Comparison of ENCODE assay signal across 20 cellular contexts in the genomic region with DNA sequence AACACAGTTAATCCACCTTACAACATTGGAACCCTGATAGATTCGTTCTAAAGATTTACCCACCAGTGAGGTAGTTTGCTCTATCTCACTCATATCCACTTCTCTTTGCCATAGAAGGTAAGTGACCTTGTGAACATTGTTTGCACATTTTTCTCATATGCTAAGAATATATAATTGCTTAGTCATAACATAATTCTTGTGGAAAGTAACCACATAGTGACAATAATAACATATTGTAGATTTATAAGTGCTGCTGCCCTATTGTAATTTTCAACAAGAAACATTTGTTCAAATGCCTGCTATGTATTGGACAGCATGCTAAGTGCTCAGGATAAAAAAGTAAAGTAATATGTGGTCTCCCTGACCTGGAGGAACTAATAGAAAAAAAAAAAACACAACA.
DNase-seq lines count a peak whose midpoint lies in the region; FAIRE-seq and TF ChIP-seq lines count a peak whose summit lies in the region.
"Had no signal": no experiment of that assay in that cellular context is flagged by ENCODE, and none has a peak within 500 bp of the region (broad histone marks: within the 10 kb centered on the region; RNA-seq: fewer than 3 reads in every experiment).

No MANE protein-coding gene starts in this region.

- no peaks in the 10 kb centered on the region for H3K9me3 Mint-ChIP-seq in activated naive CD4-positive, alpha-beta T cell treated with anti-CD3 and anti-CD28 coated beads for 36 hours
- H3K9me3 Mint-ChIP-seq: GM23338 had no signal

- no peak for TF ChIP-seq CTCF in fibroblast of pulmonary artery (IDR thresholded peaks at IDR 0.05; ENCODE audit: low read length, missing control alignments)
- no peak for TF ChIP-seq CTCF in right atrium auricular region (IDR thresholded peaks at IDR 0.05)

- TF ChIP-seq POLR2A in H54 (IDR thresholded peaks at IDR 0.05; ENCODE audit: low read depth, low read length): no peak

- no peak overlapping the region for H3K27ac Mint-ChIP-seq in activated naive CD4-positive, alpha-beta T cell treated with anti-CD3 and anti-CD28 coated beads for 36 hours
- H3K27ac Mint-ChIP-seq: GM23338; T-helper 1 cell treated with Interleukin-12 subunit alpha and Interleukin-12 subunit beta and Interleukin-4 antibody, amounts not matched to agents 30 μg/mL and 1 μg/mL, for 36 hours had no signal

- no peaks in the 10 kb centered on the region for H3K27me3 Mint-ChIP-seq in activated naive CD4-positive, alpha-beta T cell treated with anti-CD3 and anti-CD28 coated beads for 36 hours (ENCODE audit: low read depth)

- no peak overlapping the region for H3K27ac ChIP-seq in right atrium auricular region
- H3K27ac ChIP-seq: BLaER1, colonic mucosa, parathyroid adenoma had no signal

- no peaks in the 10 kb centered on the region for H3K4me1 ChIP-seq in right atrium auricular region
- H3K4me1 ChIP-seq: BLaER1, colonic mucosa, parathyroid adenoma had no signal

- intact Hi-C loops in activated naive CD4-positive, alpha-beta T cell treated with anti-CD3 and anti-CD28 coated beads for 36 hours (cut with micrococcal nuclease): no loop called here

- H3K4me3 Mint-ChIP-seq in activated naive CD4-positive, alpha-beta T cell treated with anti-CD3 and anti-CD28 coated beads for 36 hours: no peak overlapping the region
- H3K4me3 Mint-ChIP-seq: GM23338; T-helper 1 cell treated with Interleukin-12 subunit alpha and Interleukin-12 subunit beta and Interleukin-4 antibody, amounts not matched to agents 30 μg/mL and 1 μg/mL, for 36 hours had no signal

- peak; percentile 62 for DNase-seq in EL
- DNase-seq in H54 (ENCODE audit: insufficient read length, low spot score): no peak
- peak; percentile 50 for DNase-seq in M059J (ENCODE audit: low read depth)
- DNase-seq in fibroblast of pulmonary artery (ENCODE audit: low read depth): peak; percentile 25
- DNase-seq in NCI-H1105 treated with DMSO at 0.1 percent for 48 hours (lab: John Stamatoyannopoulos, UW): no peak
- no peak for DNase-seq in activated naive CD4-positive, alpha-beta T cell treated with anti-CD3 and anti-CD28 coated beads for 36 hours
- DNase-seq in AG08396 (ENCODE audit: low spot score): no peak
- DNase-seq in right atrium auricular region (ENCODE audit: low spot score): no peak
- DNase-seq: colonic mucosa; DMS79 treated with DMSO at 0.1 percent for 48 hours; erythroblast; NCI-H2081 treated with DMSO at 0.1 percent for 48 hours; NCI-H748 treated with DMSO at 0.1 percent for 48 hours; RPMI8226; stimulated activated CD4-positive, alpha-beta T cell treated with anti-CD3 and anti-CD28 coated beads, Interleukin-12 subunit alpha, Interleukin-12 subunit beta, amount 100 ng/mL, for 4 hours had no signal

- CTCF ChIA-PET in activated naive CD4-positive, alpha-beta T cell treated with anti-CD3 and anti-CD28 coated beads for 36 hours (lab: Charles Lee): no interaction called here

- no peaks in the 10 kb centered on the region for H3K9me3 ChIP-seq in right atrium auricular region
- H3K9me3 ChIP-seq: BLaER1, colonic mucosa had no signal

- peak; percentile 95 for FAIRE-seq in H54 (lab: Jason Lieb, UNC)
- FAIRE-seq: GM12891 had no signal

- no peaks in the 10 kb centered on the region for H3K36me3 Mint-ChIP-seq in activated naive CD4-positive, alpha-beta T cell treated with anti-CD3 and anti-CD28 coated beads for 36 hours (ENCODE audit: low read depth)

- H3K36me3 ChIP-seq in right atrium auricular region: no peaks in the 10 kb centered on the region
- H3K36me3 ChIP-seq: BLaER1, colonic mucosa had no signal

- peaks cover 9% of the 10 kb centered on the region for H3K4me1 Mint-ChIP-seq in activated naive CD4-positive, alpha-beta T cell treated with anti-CD3 and anti-CD28 coated beads for 36 hours (ENCODE audit: low read depth)
- H3K4me1 Mint-ChIP-seq: GM23338 had no signal

- H3K4me3 ChIP-seq in fibroblast of pulmonary artery (replicated peaks; ENCODE audit: low read depth, low read length) (no peak overlapping the region), right atrium auricular region (no peak overlapping the region)
- H3K4me3 ChIP-seq: BLaER1, colonic mucosa, GM23338 had no signal

- H3K27me3 ChIP-seq in right atrium auricular region: no peaks in the 10 kb centered on the region
- H3K27me3 ChIP-seq: BLaER1, colonic mucosa had no signal

Comparison
In these comparisons a context has a peak if more than half of its experiments do, and no peak if none do; other contexts are left out.
1. DNase-seq: peak in EL (single experiment), M059J (single experiment) and fibroblast of pulmonary artery (single experiment); none in H54 (single experiment), NCI-H1105 treated with DMSO at 0.1 percent for 48 hours (single experiment), activated naive CD4-positive, alpha-beta T cell treated with anti-CD3 and anti-CD28 coated beads for 36 hours (single experiment), AG08396 (single experiment) and right atrium auricular region (single experiment).